11 cellular contexts compared by ENCODE assay signal in the genomic region with DNA sequence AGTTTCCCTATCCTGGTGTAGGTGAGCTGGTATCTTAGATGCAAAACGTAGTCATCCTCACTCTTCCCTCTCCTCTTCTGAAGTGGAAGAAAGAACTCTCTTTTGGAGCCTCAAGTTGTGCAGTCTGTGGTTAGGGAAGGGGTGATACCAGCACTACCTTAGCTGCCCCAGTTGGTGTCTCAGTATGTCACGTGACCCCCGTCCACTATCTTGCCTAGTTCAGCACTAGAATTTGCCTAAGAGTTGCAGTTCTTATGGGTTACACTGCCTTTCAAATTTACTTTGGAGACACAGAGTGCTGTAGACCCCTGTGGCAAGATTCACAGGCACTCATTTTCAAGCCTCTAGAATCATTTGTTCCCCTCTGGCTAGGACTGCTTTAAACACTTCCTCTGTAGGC.
"Had no signal": no experiment of that assay in that cellular context is flagged by ENCODE, and none has a peak within 500 bp of the region (broad histone marks: within the 10 kb centered on the region; RNA-seq: fewer than 3 reads in every experiment).

No MANE protein-coding gene starts in this region.

- H3K4me1 ChIP-seq: HAP-1 had no signal

- H2AFZ ChIP-seq: GM23248, GM23338 had no signal

- H3K36me3 ChIP-seq: HAP-1 had no signal

- H3K27ac ChIP-seq: GM23248 had no signal

- FAIRE-seq: H1, H54 had no signal

- ATAC-seq: GM23338, HCT116 had no signal

- H3K9me3 ChIP-seq: HAP-1 had no signal

- DNase-seq: GM23248, GOT3, H7, H9, HCEC 1CT, HFFc6 had no signal

- H3K9ac ChIP-seq: GM23248 had no signal

- H3K4me2 ChIP-seq: GM23338 had no signal

- H3K4me3 ChIP-seq: GM23248, GM23338, HAP-1 had no signal
